In genomic region chr1:153953859-153954365, GRCh38 we compare ENCODE assay signal across 21 cellular contexts. TPM values are rescaled to one million over a fixed set of nuclear protein-coding genes. Genes with fewer than 3 reads are reported as not detected.
A peak's percentile ranks its signal among the peaks of the same experiment; 100 is the strongest.
DNase-seq lines count a peak whose midpoint lies in the region; ATAC-seq and TF ChIP-seq lines count a peak whose summit lies in the region.
"Had no signal": no experiment of that assay in that cellular context is flagged by ENCODE, and none has a peak within 500 bp of the region (broad histone marks: within the 10 kb centered on the region; RNA-seq: fewer than 3 reads in every experiment).

No MANE protein-coding gene starts in this region.

- H3K9me3 ChIP-seq in SK-N-SH: no peaks in the 10 kb centered on the region
- H3K9me3 ChIP-seq: psoas muscle, stomach, vagina had no signal

- DNase-seq in activated naive CD4-positive, alpha-beta T cell treated with anti-CD3 and anti-CD28 coated beads for 36 hours: no peak
- no peak for DNase-seq in activated naive CD4-positive, alpha-beta T cell treated with anti-CD3 and anti-CD28 coated beads, Interleukin-2, amount 50 U/mL, for 16 hours
- no peak for DNase-seq in activated CD8-positive, alpha-beta T cell treated with anti-CD3 and anti-CD28 coated beads for 36 hours
- no peak for DNase-seq in immature natural killer cell
- no peak for DNase-seq in stimulated activated effector memory CD8-positive, alpha-beta T cell treated with anti-CD3 and anti-CD28 coated beads, Interleukin-12 subunit alpha, Interleukin-12 subunit beta, amount 100 ng/mL, for 72 hours (ENCODE audit: low spot score in 2 of 2)
- DNase-seq in SK-N-SH: no peak
- no peak for DNase-seq in Right ventricle myocardium inferior (ENCODE audit: missing footprints)
- no peak for DNase-seq in NCI-H1417 treated with DMSO at 0.1 percent for 48 hours (lab: John Stamatoyannopoulos, UW)
- DNase-seq: activated CD4-positive, alpha-beta T cell treated with anti-CD3 and anti-CD28 coated beads for 4 hours; activated effector memory CD4-positive, alpha-beta T cell treated with anti-CD3 and anti-CD28 coated beads, Interleukin-2, amount 50 U/mL, for 16 hours; DMS153; hypothalamus; left colon; NCI-H1436; NCI-H446; psoas muscle; Right ventricle myocardium superior; stimulated activated CD4-positive, alpha-beta T cell treated with anti-CD3 and anti-CD28 coated beads, Interleukin-12 subunit alpha, Interleukin-12 subunit beta, amount 100 ng/mL, for 4 hours; stomach; T1000 had no signal

- ATAC-seq in activated CD8-positive, alpha-beta T cell treated with anti-CD3 and anti-CD28 coated beads for 36 hours: no peak
- no peak for ATAC-seq in stimulated activated effector memory CD8-positive, alpha-beta T cell treated with anti-CD3 and anti-CD28 coated beads, Interleukin-12 subunit alpha, Interleukin-12 subunit beta, amount 100 ng/mL, for 72 hours
- no peak for ATAC-seq in Right ventricle myocardium inferior
- ATAC-seq: left colon, psoas muscle had no signal

- no peak overlapping the region for H3K27ac ChIP-seq in SK-N-SH (ENCODE audit: low read depth in 2 of 2, low read length in 1 of 2)
- H3K27ac ChIP-seq: psoas muscle, stomach, vagina had no signal

- no peak overlapping the region for H3K4me2 ChIP-seq in SK-N-SH

- H3K4me1 Mint-ChIP-seq in activated naive CD4-positive, alpha-beta T cell treated with anti-CD3 and anti-CD28 coated beads for 36 hours (ENCODE audit: low read depth): peaks cover 36% of the 10 kb centered on the region
- H3K4me1 Mint-ChIP-seq in activated CD8-positive, alpha-beta T cell treated with anti-CD3 and anti-CD28 coated beads for 36 hours (ENCODE audit: low read depth): peaks cover 32% of the 10 kb centered on the region
- peaks cover 40 to 47% of the 10 kb centered on the region in 2 donors for H3K4me1 Mint-ChIP-seq in immature natural killer cell
- H3K4me1 Mint-ChIP-seq in stimulated activated effector memory CD8-positive, alpha-beta T cell treated with anti-CD3 and anti-CD28 coated beads, Interleukin-12 subunit alpha, Interleukin-12 subunit beta, amount 100 ng/mL, for 72 hours: peaks cover 55% of the 10 kb centered on the region

- peaks cover 5 to 31% of the 10 kb centered on the region in 2 experiments; a peak in 3 of 4 replicates for H3K4me1 ChIP-seq in SK-N-SH (ENCODE audit: control insufficient read depth in 1 of 2, insufficient read depth in 2 of 2, low read depth in 1 of 2, low read length in 1 of 2)

- POLR2A ChIA-PET in activated CD8-positive, alpha-beta T cell treated with anti-CD3 and anti-CD28 coated beads for 36 hours (lab: Charles Lee): interaction anchor here (0.7 to 7.3 kb wide), 8 partner anchors 9 to 39 kb away, joined by 3 to 62 read pairs (median 4); partner anchors contain the start of genes CREB3L4, DENND4B, GATAD2B and RAB13
- POLR2A ChIA-PET in SK-N-SH (lab: Yijun Ruan, JAX): interaction anchor here (0.9 to 1.7 kb wide), 4 partner anchors 9 to 170 kb away, joined by 3 to 4 read pairs (median 4); partner anchors contain the start of genes CREB3L4 and SLC39A1

- H3K4me3 Mint-ChIP-seq in activated naive CD4-positive, alpha-beta T cell treated with anti-CD3 and anti-CD28 coated beads for 36 hours: no peak overlapping the region
- H3K4me3 Mint-ChIP-seq in activated CD8-positive, alpha-beta T cell treated with anti-CD3 and anti-CD28 coated beads for 36 hours: no peak overlapping the region
- H3K4me3 Mint-ChIP-seq in immature natural killer cell: no peak overlapping the region
- no peak overlapping the region for H3K4me3 Mint-ChIP-seq in stimulated activated effector memory CD8-positive, alpha-beta T cell treated with anti-CD3 and anti-CD28 coated beads, Interleukin-12 subunit alpha, Interleukin-12 subunit beta, amount 100 ng/mL, for 72 hours

- peaks cover 28% of the 10 kb centered on the region for H3K36me3 Mint-ChIP-seq in activated naive CD4-positive, alpha-beta T cell treated with anti-CD3 and anti-CD28 coated beads for 36 hours (ENCODE audit: low read depth)
- H3K36me3 Mint-ChIP-seq in activated CD8-positive, alpha-beta T cell treated with anti-CD3 and anti-CD28 coated beads for 36 hours (ENCODE audit: low read depth): peaks cover 35% of the 10 kb centered on the region
- peaks cover 10 to 31% (median 17%) of the 10 kb centered on the region in 3 donors for H3K36me3 Mint-ChIP-seq in immature natural killer cell
- H3K36me3 Mint-ChIP-seq in stimulated activated effector memory CD8-positive, alpha-beta T cell treated with anti-CD3 and anti-CD28 coated beads, Interleukin-12 subunit alpha, Interleukin-12 subunit beta, amount 100 ng/mL, for 72 hours: peaks cover 84% of the 10 kb centered on the region

- no peak for TF ChIP-seq CTCF in activated CD8-positive, alpha-beta T cell treated with anti-CD3 and anti-CD28 coated beads for 36 hours (IDR thresholded peaks at IDR 0.05)
- no peak for TF ChIP-seq CTCF in SK-N-SH (IDR thresholded peaks at IDR 0.05)

- no peaks in the 10 kb centered on the region for H3K27me3 ChIP-seq in SK-N-SH (ENCODE audit: insufficient read depth)
- H3K27me3 ChIP-seq: stomach, vagina had no signal

- peaks cover 60% of the 10 kb centered on the region for H3K79me2 ChIP-seq in SK-N-SH (ENCODE audit: insufficient read depth)

- H3F3A ChIP-seq in SK-N-SH (replicated peaks; ENCODE audit: insufficient read depth): peaks cover 4% of the 10 kb centered on the region

- no peaks in the 10 kb centered on the region for H3K9me2 ChIP-seq in SK-N-SH

- intact Hi-C loops in activated naive CD4-positive, alpha-beta T cell treated with anti-CD3 and anti-CD28 coated beads for 36 hours (cut with micrococcal nuclease): no loop called here
- intact Hi-C loops in activated CD8-positive, alpha-beta T cell treated with anti-CD3 and anti-CD28 coated beads for 36 hours (cut with micrococcal nuclease): no loop called here
- intact Hi-C loops in Right ventricle myocardium inferior (cut with DNase I): no loop called here

- no peaks in the 10 kb centered on the region for H3K9me3 Mint-ChIP-seq in activated naive CD4-positive, alpha-beta T cell treated with anti-CD3 and anti-CD28 coated beads for 36 hours
- H3K9me3 Mint-ChIP-seq in activated CD8-positive, alpha-beta T cell treated with anti-CD3 and anti-CD28 coated beads for 36 hours: no peaks in the 10 kb centered on the region
- no peaks in the 10 kb centered on the region for H3K9me3 Mint-ChIP-seq in immature natural killer cell
- H3K9me3 Mint-ChIP-seq in stimulated activated effector memory CD8-positive, alpha-beta T cell treated with anti-CD3 and anti-CD28 coated beads, Interleukin-12 subunit alpha, Interleukin-12 subunit beta, amount 100 ng/mL, for 72 hours: no peaks in the 10 kb centered on the region

- peak overlapping the region; percentile 27 for H3K27ac Mint-ChIP-seq in activated naive CD4-positive, alpha-beta T cell treated with anti-CD3 and anti-CD28 coated beads for 36 hours
- H3K27ac Mint-ChIP-seq in activated CD8-positive, alpha-beta T cell treated with anti-CD3 and anti-CD28 coated beads for 36 hours: peak overlapping the region; percentile 65
- peak overlapping the region in 5 of 6 donors; percentile 4 to 83 (median 43) for H3K27ac Mint-ChIP-seq in immature natural killer cell
- H3K27ac Mint-ChIP-seq in stimulated activated effector memory CD8-positive, alpha-beta T cell treated with anti-CD3 and anti-CD28 coated beads, Interleukin-12 subunit alpha, Interleukin-12 subunit beta, amount 100 ng/mL, for 72 hours: peak overlapping the region; percentile 66

- H3K36me3 ChIP-seq in SK-N-SH (replicated peaks in 1 of 2; ENCODE audit: control insufficient read depth in 1 of 2, insufficient read depth in 2 of 2, low read length in 1 of 2): peaks cover 9 to 48% of the 10 kb centered on the region in 2 experiments

- no peaks in the 10 kb centered on the region for H3K27me3 Mint-ChIP-seq in activated naive CD4-positive, alpha-beta T cell treated with anti-CD3 and anti-CD28 coated beads for 36 hours (ENCODE audit: low read depth)
- no peaks in the 10 kb centered on the region for H3K27me3 Mint-ChIP-seq in activated CD8-positive, alpha-beta T cell treated with anti-CD3 and anti-CD28 coated beads for 36 hours
- H3K27me3 Mint-ChIP-seq in immature natural killer cell (ENCODE audit: low read depth in 3 of 3): peaks cover 0 to 11% (median 5%) of the 10 kb centered on the region in 3 donors

- no peak for TF ChIP-seq EP300 in SK-N-SH (IDR thresholded peaks at IDR 0.05; ENCODE audit: borderline replicate concordance in 1 of 2, low read depth in 1 of 2, low read length in 1 of 2)

- no peak overlapping the region for H3K9ac ChIP-seq in SK-N-SH

- no peak overlapping the region for H2AFZ ChIP-seq in SK-N-SH (ENCODE audit: low read depth)

- TF ChIP-seq RAD21 in SK-N-SH (IDR thresholded peaks at IDR 0.05; ENCODE audit: low read length): no peak

- no peak overlapping the region for H3K4me3 ChIP-seq in SK-N-SH (ENCODE audit: low read depth in 2 of 2, low read length in 1 of 2)
- H3K4me3 ChIP-seq: psoas muscle, stomach, vagina had no signal

- 95% methylated on average over 4 of the region's 4 CpGs for WGBS in SK-N-SH (ENCODE audit: low lambda C conversion rate)

- H4K20me1 ChIP-seq in SK-N-SH (ENCODE audit: insufficient read depth): peaks cover 41% of the 10 kb centered on the region

- CTCF ChIA-PET in activated naive CD4-positive, alpha-beta T cell treated with anti-CD3 and anti-CD28 coated beads for 36 hours (lab: Charles Lee): no interaction called here
- CTCF ChIA-PET in activated CD8-positive, alpha-beta T cell treated with anti-CD3 and anti-CD28 coated beads for 36 hours (lab: Charles Lee): interaction anchor here (1.1 to 4.8 kb wide), 3 partner anchors 8 to 33 kb away, joined by 3 to 46 read pairs (median 5); partner anchors contain the start of gene DENND4B
- CTCF ChIA-PET in SK-N-SH (lab: Yijun Ruan, JAX): interaction anchor here (1.0 to 5.9 kb wide), 7 partner anchors 8 to 157 kb away, joined by 3 to 51 read pairs (median 3); partner anchors contain the start of genes DENND4B and RAB13

RNA-seq across cellular contexts. Expression of gene CRTC2, which starts 4.5 kb away (rescaled TPM):
- 10 to 100 TPM; 72.6 to 83.0 TPM for total RNA-seq in activated naive CD4-positive, alpha-beta T cell treated with anti-CD3 and anti-CD28 coated beads for 36 hours
- total RNA-seq in activated CD8-positive, alpha-beta T cell treated with anti-CD3 and anti-CD28 coated beads for 36 hours: 10 to 100 TPM; 67.3 to 71.8 TPM
- polyA plus RNA-seq in immature natural killer cell (10 to 100 TPM; 13.0 to 31.2 (median 19.3) TPM), SK-N-SH (2012; rRNA removed) (25.5 and 26.2 TPM in 2 replicates)
- polyA plus RNA-seq in SK-N-SH (2012; cell fraction: cytosol; rRNA removed): 8.8 and 11.5 TPM in 2 replicates
- 86.4 and 89.5 TPM in 2 replicates for polyA plus RNA-seq in SK-N-SH (2012; cell fraction: nucleus; rRNA removed)
- 19.3 TPM for total RNA-seq in Right ventricle myocardium inferior

RNA-seq across cellular contexts. Expression of gene DENND4B, which starts 7.4 kb away (rescaled TPM):
- total RNA-seq in activated naive CD4-positive, alpha-beta T cell treated with anti-CD3 and anti-CD28 coated beads for 36 hours: 100 to 1,000 TPM; 124 to 130 TPM
- 100 to 1,000 TPM; 102 to 107 TPM for total RNA-seq in activated CD8-positive, alpha-beta T cell treated with anti-CD3 and anti-CD28 coated beads for 36 hours
- polyA plus RNA-seq in immature natural killer cell (10 to 100 TPM in 2 of 3 donors, 1 to 10 TPM in 1; 9.9 to 37.1 (median 11.5) TPM), SK-N-SH (2012; rRNA removed) (27.3 and 29.6 TPM in 2 replicates)
- polyA plus RNA-seq in SK-N-SH (2012; cell fraction: cytosol; rRNA removed): 6.6 and 11.3 TPM in 2 replicates
- polyA plus RNA-seq in SK-N-SH (2012; cell fraction: nucleus; rRNA removed): 151 and 153 TPM in 2 replicates
- total RNA-seq in Right ventricle myocardium inferior: 51.6 TPM

RNA-seq across cellular contexts. Expression of gene SLC39A1, which starts 9.4 kb away (rescaled TPM):
- 10 to 100 TPM; 51.0 to 52.1 TPM for total RNA-seq in activated naive CD4-positive, alpha-beta T cell treated with anti-CD3 and anti-CD28 coated beads for 36 hours
- total RNA-seq in activated CD8-positive, alpha-beta T cell treated with anti-CD3 and anti-CD28 coated beads for 36 hours: 10 to 100 TPM; 40.3 to 42.2 TPM
- 10 to 100 TPM; 52.3 to 84.8 (median 54.6) TPM for polyA plus RNA-seq in immature natural killer cell
- 89.6 and 113 TPM in 2 replicates for polyA plus RNA-seq in SK-N-SH (2012; rRNA removed)
- polyA plus RNA-seq in SK-N-SH (2012; cell fraction: cytosol; rRNA removed): 67.8 and 93.4 TPM in 2 replicates
- 41.8 and 53.1 TPM in 2 replicates for polyA plus RNA-seq in SK-N-SH (2012; cell fraction: nucleus; rRNA removed)
- total RNA-seq in Right ventricle myocardium inferior: 48.9 TPM

RNA-seq across cellular contexts. Expression of gene CREB3L4, which starts 13.8 kb away (rescaled TPM):
- 1 to 10 TPM; 5.6 to 7.4 TPM for total RNA-seq in activated naive CD4-positive, alpha-beta T cell treated with anti-CD3 and anti-CD28 coated beads for 36 hours
- total RNA-seq in activated CD8-positive, alpha-beta T cell treated with anti-CD3 and anti-CD28 coated beads for 36 hours: 1 to 10 TPM; 8.3 to 8.8 TPM
- polyA plus RNA-seq in immature natural killer cell (10 to 100 TPM; 10.0 to 17.6 (median 15.2) TPM), SK-N-SH (2012; rRNA removed) (12.8 and 16.6 TPM in 2 replicates)
- 6.2 and 9.5 TPM in 2 replicates for polyA plus RNA-seq in SK-N-SH (2012; cell fraction: cytosol; rRNA removed)
- 41.2 and 42.8 TPM in 2 replicates for polyA plus RNA-seq in SK-N-SH (2012; cell fraction: nucleus; rRNA removed)
- total RNA-seq in Right ventricle myocardium inferior: 4.9 TPM

RNA-seq across cellular contexts. Expression of gene JTB, which starts 23.6 kb away (rescaled TPM):
- 100 to 1,000 TPM; 126 to 131 TPM for total RNA-seq in activated naive CD4-positive, alpha-beta T cell treated with anti-CD3 and anti-CD28 coated beads for 36 hours
- total RNA-seq in activated CD8-positive, alpha-beta T cell treated with anti-CD3 and anti-CD28 coated beads for 36 hours: 100 to 1,000 TPM; 151 to 153 TPM
- polyA plus RNA-seq in immature natural killer cell (100 to 1,000 TPM; 365 to 460 (median 440) TPM), SK-N-SH (2012; rRNA removed) (118 and 122 TPM in 2 replicates)
- polyA plus RNA-seq in SK-N-SH (2012; cell fraction: cytosol; rRNA removed): 115 and 131 TPM in 2 replicates
- 105 and 107 TPM in 2 replicates for polyA plus RNA-seq in SK-N-SH (2012; cell fraction: nucleus; rRNA removed)
- total RNA-seq in Right ventricle myocardium inferior: 76.8 TPM
